ENCODE assay signal across 8 cellular contexts in the genomic region with DNA sequence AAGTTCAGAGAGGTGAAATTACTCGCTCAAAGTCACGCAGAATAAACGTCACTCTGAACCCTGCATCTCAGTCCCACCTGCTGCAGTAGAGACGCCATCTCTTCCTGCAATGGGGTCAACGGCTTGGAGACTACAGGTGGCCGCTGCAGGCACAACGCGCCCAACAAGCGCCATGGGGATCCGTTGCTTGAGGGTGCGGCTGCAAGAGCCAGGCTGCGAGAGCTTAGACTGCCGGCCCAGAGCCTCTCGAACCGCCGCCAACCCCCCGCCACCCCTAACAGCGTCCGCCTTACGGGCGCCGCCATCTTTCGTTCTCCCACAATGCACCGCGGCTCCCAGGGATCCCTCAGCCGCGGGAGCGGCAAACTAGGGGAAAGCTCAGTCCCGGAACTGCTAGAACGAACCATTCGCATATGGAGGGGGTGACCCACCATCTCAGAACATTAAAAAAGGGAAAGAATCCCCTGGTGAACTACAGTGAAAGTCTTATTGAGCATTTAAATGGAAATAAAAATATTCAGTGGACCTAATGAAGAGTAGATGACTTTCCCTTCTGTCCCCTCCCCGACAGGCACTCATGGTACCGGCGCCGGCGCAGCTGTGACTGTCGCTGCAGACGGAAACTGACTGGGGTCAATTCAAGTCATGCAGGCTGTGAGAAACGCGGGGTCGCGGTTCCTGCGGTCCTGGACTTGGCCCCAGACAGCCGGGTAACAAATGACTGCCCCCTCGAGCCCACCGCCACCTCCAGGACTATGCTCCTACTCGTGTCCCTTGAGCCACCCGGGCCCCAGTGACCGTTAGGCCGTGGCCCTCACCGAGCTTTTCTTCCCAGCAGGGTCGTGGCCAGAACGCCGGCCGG. TPM values are rescaled to one million over a fixed set of nuclear protein-coding genes. Genes with fewer than 3 reads are reported as not detected.
DNase-seq lines count a peak whose midpoint lies in the region; ATAC-seq and TF ChIP-seq lines count a peak whose summit lies in the region.

Gene MRPL46, minus strand, starts transcription at position 316 of the 862 bp plus-strand sequence. Its CDS starts 11 bp downstream, at position 305.
Gene MRPS11, plus strand, starts transcription at position 636 of the 862 bp plus-strand sequence. Its CDS starts 10 bp downstream, at position 646.

- H3K9me3 Mint-ChIP-seq in activated naive CD4-positive, alpha-beta T cell treated with anti-CD3 and anti-CD28 coated beads, Interleukin-2, amount 50 U/mL, for 72 hours: no peaks in the 10 kb centered on the region

- H3K36me3 Mint-ChIP-seq in activated naive CD4-positive, alpha-beta T cell treated with anti-CD3 and anti-CD28 coated beads, Interleukin-2, amount 50 U/mL, for 72 hours: peaks cover 34 to 41% of the 10 kb centered on the region in 2 donors

- no peak for TF ChIP-seq POLR2A in testis (IDR thresholded peaks at IDR 0.05)

- peaks cover 36% of the 10 kb centered on the region for H3K36me3 ChIP-seq in osteoblast (ENCODE audit: insufficient read depth, low read length)
- H3K36me3 ChIP-seq in testis (ENCODE audit: low read depth, missing control alignments): no peaks in the 10 kb centered on the region

- H3K27ac Mint-ChIP-seq in activated naive CD4-positive, alpha-beta T cell treated with anti-CD3 and anti-CD28 coated beads, Interleukin-2, amount 50 U/mL, for 72 hours: peak within 1 kb of the TSS; percentile 97 to 98

- H3K4me3 ChIP-seq in osteoblast (ENCODE audit: insufficient read depth, low read length): peak within 1 kb of the TSS; percentile 87
- H3K4me3 ChIP-seq in testis: peak within 1 kb of the TSS; percentile 67 to 85

- peak; percentile 82 for ATAC-seq in HG02610 (IDR thresholded peaks at IDR 0.05; ENCODE audit: unreplicated experiment)
- peak; percentile 84 to 86 for ATAC-seq in activated naive CD4-positive, alpha-beta T cell treated with anti-CD3 and anti-CD28 coated beads, Interleukin-2, amount 50 U/mL, for 72 hours

- H3K4me2 ChIP-seq in osteoblast (ENCODE audit: insufficient read depth, low read length): peak within 1 kb of the TSS; percentile 86

- H4K20me1 ChIP-seq in osteoblast (ENCODE audit: insufficient read depth, low read length): no peaks in the 10 kb centered on the region

- intact Hi-C loops in testis (cut with DNase I; ENCODE audit: low total_unique reads): no loop called here

- H3K27me3 ChIP-seq in osteoblast (ENCODE audit: insufficient read depth, low read length) (no peaks in the 10 kb centered on the region), testis (no peaks in the 10 kb centered on the region)

- TF ChIP-seq CTCF in GM10266 (IDR thresholded peaks at IDR 0.05; ENCODE audit: control insufficient read depth, insufficient read depth, low read depth, missing control alignments): peak; percentile 9
- TF ChIP-seq CTCF in osteoblast (IDR thresholded peaks at IDR 0.05; ENCODE audit: extremely low read depth, low read depth, low read length): no peak
- no peak for TF ChIP-seq CTCF in testis (IDR thresholded peaks at IDR 0.05)

- no peaks in the 10 kb centered on the region for H3K9me3 ChIP-seq in osteoblast (ENCODE audit: low read depth, low read length)
- H3K9me3 ChIP-seq in testis: no peaks in the 10 kb centered on the region

- H3K27ac ChIP-seq in osteoblast (ENCODE audit: low read depth, low read length) (peak within 1 kb of the TSS; percentile 98), testis (peak within 1 kb of the TSS; percentile 75 to 90)

- DNase-seq in GM10266 (ENCODE audit: extremely low spot score) (peak; percentile 82), NCI-H1092 (lab: John Stamatoyannopoulos, UW) (peak; percentile 68), SKM-1 (lab: John Stamatoyannopoulos, UW; ENCODE audit: unreplicated experiment) (peak; percentile 93), glomerular visceral epithelial cell (ENCODE audit: extremely low spot score) (peak; percentile 88), osteoblast (ENCODE audit: insufficient read length, low spot score, missing footprints) (peak; percentile 94), testis (peak; percentile 94)
- DNase-seq in activated naive CD4-positive, alpha-beta T cell treated with anti-CD3 and anti-CD28 coated beads, Interleukin-2, amount 50 U/mL, for 72 hours (ENCODE audit: low spot score in 2 of 2): peak; percentile 89 to 90

- H2AFZ ChIP-seq in osteoblast (ENCODE audit: low read length): peak within 1 kb of the TSS; percentile 92

- H3K4me1 ChIP-seq in osteoblast (ENCODE audit: insufficient read depth, low read length) (peaks cover 24% of the 10 kb centered on the region), testis (peaks cover 17% of the 10 kb centered on the region)

- WGBS in testis, 2 donors: 0% methylated on average over 17 to 53 of the region's 55 CpGs

- H3K79me2 ChIP-seq in osteoblast (ENCODE audit: insufficient read depth, low read length): peaks cover 40% of the 10 kb centered on the region

RNA-seq across cellular contexts. Expression of gene MRPL46, which starts in this region (rescaled TPM):
- 10 to 100 TPM; 24.1 to 36.0 TPM for total RNA-seq in activated naive CD4-positive, alpha-beta T cell treated with anti-CD3 and anti-CD28 coated beads, Interleukin-2, amount 50 U/mL, for 72 hours
- total RNA-seq in osteoblast: 11.2 and 13.0 TPM in 2 replicates
- total RNA-seq in testis: 10 to 100 TPM; 36.9 to 38.4 TPM
- polyA plus RNA-seq in testis (ENCODE audit: insufficient read depth, low read depth, low replicate concordance): 65.0 TPM

RNA-seq across cellular contexts. Expression of gene MRPS11, which starts in this region (rescaled TPM):
- 10 to 100 TPM; 61.0 to 61.3 TPM for total RNA-seq in activated naive CD4-positive, alpha-beta T cell treated with anti-CD3 and anti-CD28 coated beads, Interleukin-2, amount 50 U/mL, for 72 hours
- total RNA-seq in osteoblast: 17.7 and 18.3 TPM in 2 replicates
- total RNA-seq in testis: 10 to 100 TPM; 33.2 to 33.9 TPM
- 82.4 TPM for polyA plus RNA-seq in testis (ENCODE audit: insufficient read depth, low read depth, low replicate concordance)

Comparison
In these comparisons a context has a peak if more than half of its experiments do, and no peak if none do; other contexts are left out.
1. Peak in every context shown above with its lines: DNase-seq, ATAC-seq, H3K4me3 ChIP-seq and H3K27ac ChIP-seq.